31 cellular contexts compared by ENCODE assay signal in genomic region chr11:80031014-80031565, GRCh38.
DNase-seq lines count a peak whose midpoint lies in the region; FAIRE-seq and TF ChIP-seq lines count a peak whose summit lies in the region.
"Had no signal": no experiment of that assay in that cellular context is flagged by ENCODE, and none has a peak within 500 bp of the region (broad histone marks: within the 10 kb centered on the region; RNA-seq: fewer than 3 reads in every experiment).

No MANE protein-coding gene starts in this region.

- H3K27me3 ChIP-seq in ACC112 (ENCODE audit: insufficient read depth, low read length) (no peaks in the 10 kb centered on the region), kidney epithelial cell (ENCODE audit: control insufficient read depth, insufficient read depth, low read length) (no peaks in the 10 kb centered on the region), neuronal stem cell (ENCODE audit: control insufficient read depth in 3 of 3, insufficient read depth in 3 of 3, low read depth in 1 of 3, low read length in 3 of 3) (no peaks in the 10 kb centered on the region), right atrium auricular region (no peaks in the 10 kb centered on the region)
- H3K27me3 ChIP-seq: adrenal gland, esophagus squamous epithelium, foreskin keratinocyte, heart right ventricle, sigmoid colon, SJCRH30 had no signal

- no peaks in the 10 kb centered on the region for H3K9me3 Mint-ChIP-seq in endothelial cell (ENCODE audit: unreplicated experiment)
- H3K9me3 Mint-ChIP-seq: activated naive CD4-positive, alpha-beta T cell treated with anti-CD3 and anti-CD28 coated beads, Interleukin-2, amount 10 ng/mL, durations not matched to agents 7 days and 5 days had no signal

- no peak overlapping the region for H3K23ac ChIP-seq in neuronal stem cell (ENCODE audit: low read depth, low read length, poor library complexity)

- no peak overlapping the region for H2AFZ ChIP-seq in ACC112 (ENCODE audit: low read length, unreplicated experiment)
- peak overlapping the region; percentile 29 for H2AFZ ChIP-seq in neuronal stem cell (ENCODE audit: low read length)

- no peak overlapping the region for H3K4me3 Mint-ChIP-seq in endothelial cell (ENCODE audit: unreplicated experiment)
- H3K4me3 Mint-ChIP-seq: activated CD8-positive, alpha-beta T cell treated with anti-CD3 and anti-CD28 coated beads, Interleukin-2, amount 10 ng/mL, durations not matched to agents 7 days and 5 days; activated naive CD4-positive, alpha-beta T cell treated with anti-CD3 and anti-CD28 coated beads, Interleukin-2, amount 10 ng/mL, durations not matched to agents 7 days and 5 days; CD4-positive, CD25-positive, alpha-beta regulatory T cell had no signal

- no peak overlapping the region for H3K4me2 ChIP-seq in neuronal stem cell (ENCODE audit: insufficient read depth, low read length, poor library complexity, severe bottlenecking)

- H3K4me1 ChIP-seq in ACC112 (ENCODE audit: control insufficient read depth, insufficient read depth, low read length, unreplicated experiment), result no peaks in the 10 kb centered on the region
- H3K4me1 ChIP-seq in neuronal stem cell (ENCODE audit: control insufficient read depth in 2 of 2, insufficient read depth in 1 of 2, low read depth in 1 of 2, low read length in 2 of 2), result peaks cover 0 to 6% of the 10 kb centered on the region in 2 donors
- no peaks in the 10 kb centered on the region for H3K4me1 ChIP-seq in right atrium auricular region
- H3K4me1 ChIP-seq: adrenal gland, esophagus squamous epithelium, foreskin keratinocyte, heart right ventricle, sigmoid colon, SJCRH30 had no signal

- WGBS in neuronal stem cell (ENCODE audit: extremely low coverage in 2 of 2, insufficient read length in 2 of 2, insufficient replicate concordance in 1 of 2), 2 donors, result no CpG with 5 or more reads among the region's 3 CpGs

- H4K8ac ChIP-seq in neuronal stem cell (ENCODE audit: low read depth, low read length), result no peak overlapping the region

- H3K27me3 Mint-ChIP-seq in endothelial cell (ENCODE audit: unreplicated experiment), result no peaks in the 10 kb centered on the region
- H3K27me3 Mint-ChIP-seq: activated naive CD4-positive, alpha-beta T cell treated with anti-CD3 and anti-CD28 coated beads, Interleukin-2, amount 10 ng/mL, durations not matched to agents 7 days and 5 days; CD4-positive, CD25-positive, alpha-beta regulatory T cell had no signal

- no peak overlapping the region for H3K9ac ChIP-seq in neuronal stem cell (ENCODE audit: low read depth, low read length, poor library complexity)

- H3K4me1 Mint-ChIP-seq in endothelial cell (ENCODE audit: unreplicated experiment), result no peaks in the 10 kb centered on the region
- H3K4me1 Mint-ChIP-seq: activated naive CD4-positive, alpha-beta T cell treated with anti-CD3 and anti-CD28 coated beads, Interleukin-2, amount 10 ng/mL, durations not matched to agents 7 days and 5 days; CD4-positive, CD25-positive, alpha-beta regulatory T cell had no signal

- no peaks in the 10 kb centered on the region for H3K79me1 ChIP-seq in neuronal stem cell (ENCODE audit: low read depth, low read length)

- H3K79me2 ChIP-seq in ACC112 (ENCODE audit: control insufficient read depth, insufficient read depth, low read length, unreplicated experiment), result no peaks in the 10 kb centered on the region

- no peak overlapping the region for H2BK12ac ChIP-seq in neuronal stem cell (ENCODE audit: low read length)

- H3K4me3 ChIP-seq in ACC112 (ENCODE audit: low read depth, low read length) (peak overlapping the region; percentile 25; the same call in 1 of the 2 replicates), kidney epithelial cell (ENCODE audit: low read depth, low read length) (no peak overlapping the region), neuronal stem cell (ENCODE audit: low read length in 2 of 2) (no peak overlapping the region), right atrium auricular region (no peak overlapping the region)
- H3K4me3 ChIP-seq: adrenal gland, esophagus squamous epithelium, heart right ventricle, K562, sigmoid colon, SJCRH30 had no signal

- no peak overlapping the region for H2AK5ac ChIP-seq in neuronal stem cell (ENCODE audit: low read depth, low read length)

- H3K27ac ChIP-seq in ACC112 (ENCODE audit: low read depth, low read length) (no peak overlapping the region), neuronal stem cell (replicated peaks; ENCODE audit: low read length) (no peak overlapping the region), right atrium auricular region (no peak overlapping the region)
- H3K27ac ChIP-seq: adrenal gland, esophagus squamous epithelium, foreskin keratinocyte, heart right ventricle, sigmoid colon, SJCRH30, WERI-Rb-1 had no signal

- FAIRE-seq in RCC 7860 (lab: Jason Lieb, UNC), result peak; percentile 11
- FAIRE-seq: GM19239, K562 had no signal

- no peak overlapping the region for H2BK5ac ChIP-seq in neuronal stem cell (ENCODE audit: low read length)

- no peak overlapping the region for H3K18ac ChIP-seq in neuronal stem cell (ENCODE audit: low read length)

- no peak overlapping the region for H3K4ac ChIP-seq in neuronal stem cell (ENCODE audit: low read length)

- H3K14ac ChIP-seq in neuronal stem cell (ENCODE audit: low read length), result no peak overlapping the region

- H2BK15ac ChIP-seq in neuronal stem cell (ENCODE audit: low read length), result no peak overlapping the region

- no peak for DNase-seq in RCC 7860 (ENCODE audit: low spot score)
- DNase-seq in kidney epithelial cell (ENCODE audit: low read depth), result peak; percentile 25
- DNase-seq in neuronal stem cell (ENCODE audit: low spot score), result no peak
- DNase-seq in right atrium auricular region (ENCODE audit: low spot score), result no peak
- DNase-seq in NCI-H1694 (lab: John Stamatoyannopoulos, UW), result no peak
- no peak for DNase-seq in NCI-H2029 (lab: John Stamatoyannopoulos, UW)
- no peak for DNase-seq in endothelial cell (ENCODE audit: low spot score)
- DNase-seq: 8988T; activated CD4-positive, alpha-beta T cell treated with anti-CD3 and anti-CD28 coated beads for 4 hours; activated CD8-positive, alpha-beta T cell treated with anti-CD3 and anti-CD28 coated beads, Interleukin-2, amount 10 ng/mL, durations not matched to agents 7 days and 5 days; activated naive CD4-positive, alpha-beta T cell treated with anti-CD3 and anti-CD28 coated beads, Interleukin-2, amount 10 ng/mL, durations not matched to agents 7 days and 5 days; adrenal gland; AML-193; CD4-positive, CD25-positive, alpha-beta regulatory T cell; central memory CD4-positive, alpha-beta T cell; esophagus squamous epithelium; foreskin keratinocyte; heart right ventricle; mammary epithelial cell; NCI-H2029 treated with DMSO at 0.1 percent for 48 hours; NCI-H2227 treated with DMSO at 0.1 percent for 48 hours; NCI-H69; sigmoid colon; SJCRH30; stimulated activated CD4-positive, alpha-beta T cell treated with anti-CD3 and anti-CD28 coated beads, Interleukin-4, amount 100 ng/mL, for 1 hour; SW 1271; trophoblast cell; WERI-Rb-1 had no signal

- no peak for TF ChIP-seq CTCF in kidney epithelial cell (IDR thresholded peaks at IDR 0.05; ENCODE audit: insufficient read depth, low read length, poor library complexity, severe bottlenecking)
- no peak for TF ChIP-seq CTCF in right atrium auricular region (IDR thresholded peaks at IDR 0.05)
- TF ChIP-seq CTCF in endothelial cell (IDR thresholded peaks at IDR 0.05; ENCODE audit: unreplicated experiment), result no peak

- H4K91ac ChIP-seq in neuronal stem cell (ENCODE audit: low read depth, low read length, poor library complexity), result no peak overlapping the region

- H3K9me3 ChIP-seq in neuronal stem cell (replicated peaks in 1 of 2; ENCODE audit: control insufficient read depth in 2 of 2, insufficient read depth in 1 of 2, low read depth in 1 of 2, low read length in 2 of 2) (peaks cover 0 to 2% of the 10 kb centered on the region in 2 donors), right atrium auricular region (peaks cover 0 to 2% of the 10 kb centered on the region in 2 donors)
- H3K9me3 ChIP-seq: adrenal gland, esophagus squamous epithelium, heart right ventricle, sigmoid colon, SJCRH30 had no signal

- no peak overlapping the region for H3K27ac Mint-ChIP-seq in endothelial cell (ENCODE audit: unreplicated experiment)
- H3K27ac Mint-ChIP-seq: activated CD8-positive, alpha-beta T cell treated with anti-CD3 and anti-CD28 coated beads, Interleukin-2, amount 10 ng/mL, durations not matched to agents 7 days and 5 days; activated naive CD4-positive, alpha-beta T cell treated with anti-CD3 and anti-CD28 coated beads, Interleukin-2, amount 10 ng/mL, durations not matched to agents 7 days and 5 days; CD4-positive, CD25-positive, alpha-beta regulatory T cell had no signal

- H3K36me3 ChIP-seq in ACC112 (ENCODE audit: insufficient read depth, low read length) (no peaks in the 10 kb centered on the region), kidney epithelial cell (ENCODE audit: control insufficient read depth, insufficient read depth, low read length) (no peaks in the 10 kb centered on the region), neuronal stem cell (replicated peaks in 1 of 2; ENCODE audit: control insufficient read depth in 2 of 2, insufficient read depth in 2 of 2, low read length in 2 of 2) (no peaks in the 10 kb centered on the region), right atrium auricular region (no peaks in the 10 kb centered on the region)
- H3K36me3 ChIP-seq: adrenal gland, esophagus squamous epithelium, heart right ventricle, sigmoid colon, SJCRH30, WERI-Rb-1 had no signal

- H2BK120ac ChIP-seq in neuronal stem cell (ENCODE audit: low read depth, low read length), result no peak overlapping the region

- no peaks in the 10 kb centered on the region for H3K36me3 Mint-ChIP-seq in endothelial cell (ENCODE audit: low read depth, unreplicated experiment)
- H3K36me3 Mint-ChIP-seq: activated naive CD4-positive, alpha-beta T cell treated with anti-CD3 and anti-CD28 coated beads, Interleukin-2, amount 10 ng/mL, durations not matched to agents 7 days and 5 days; CD4-positive, CD25-positive, alpha-beta regulatory T cell had no signal
